In genomic region chr9:109887079-109887478, GRCh38 we compare ENCODE assay signal across 10 cellular contexts.
DNase-seq lines count a peak whose midpoint lies in the region; ATAC-seq and TF ChIP-seq lines count a peak whose summit lies in the region.
"Had no signal": no experiment of that assay in that cellular context is flagged by ENCODE, and none has a peak within 500 bp of the region (broad histone marks: within the 10 kb centered on the region; RNA-seq: fewer than 3 reads in every experiment).

No MANE protein-coding gene starts in this region.

- TF ChIP-seq CTCF in tibial nerve (IDR thresholded peaks at IDR 0.05) = no peak

- TF ChIP-seq EP300 in tibial nerve (IDR thresholded peaks at IDR 0.05) = no peak

- H3K4me3 ChIP-seq in tibial nerve = no peak overlapping the region
- H3K4me3 ChIP-seq: prostate gland, transverse colon had no signal

- no peak overlapping the region for H3K4me3 Mint-ChIP-seq in activated naive CD8-positive, alpha-beta T cell treated with anti-CD3 and anti-CD28 coated beads, Interleukin-2, amount 50 U/mL, for 24 hours

- no peak for TF ChIP-seq POLR2A in tibial nerve (IDR thresholded peaks at IDR 0.05)

- peak; percentile 22 for ATAC-seq in GM18499 (IDR thresholded peaks at IDR 0.05; ENCODE audit: insufficient read depth, unreplicated experiment)
- ATAC-seq in HG03135 (IDR thresholded peaks at IDR 0.05; ENCODE audit: unreplicated experiment) = peak; percentile 29
- ATAC-seq in activated naive CD8-positive, alpha-beta T cell treated with anti-CD3 and anti-CD28 coated beads, Interleukin-2, amount 50 U/mL, for 24 hours = peak; percentile 24
- ATAC-seq in sciatic nerve = no peak

- no peaks in the 10 kb centered on the region for H3K27me3 ChIP-seq in tibial nerve
- H3K27me3 ChIP-seq: transverse colon had no signal

- DNase-seq in activated naive CD8-positive, alpha-beta T cell treated with anti-CD3 and anti-CD28 coated beads, Interleukin-2, amount 50 U/mL, for 24 hours = no peak
- DNase-seq in kidney glomerular epithelial cell (lab: John Stamatoyannopoulos, UW) (peak; percentile 25), tibial nerve (ENCODE audit: low spot score in 2 of 2) (no peak), NCI-H446 (lab: John Stamatoyannopoulos, UW) (no peak), RPMI8226 (no peak), sciatic nerve (ENCODE audit: low spot score) (no peak)
- DNase-seq: transverse colon had no signal

- 48 to 50% methylated on average over 3 of the region's 3 CpGs for WGBS in tibial nerve, 2 donors

- peak overlapping the region; percentile 68 for H3K27ac Mint-ChIP-seq in activated naive CD8-positive, alpha-beta T cell treated with anti-CD3 and anti-CD28 coated beads, Interleukin-2, amount 50 U/mL, for 24 hours

- intact Hi-C loops in sciatic nerve (cut with DNase I) = no loop called here

- H3K27ac ChIP-seq in tibial nerve = no peak overlapping the region
- H3K27ac ChIP-seq: transverse colon had no signal

- no peaks in the 10 kb centered on the region for H3K36me3 ChIP-seq in tibial nerve
- H3K36me3 ChIP-seq: prostate gland, transverse colon had no signal

- peaks cover 0 to 19% (median 5%) of the 10 kb centered on the region in 4 donors for H3K4me1 ChIP-seq in tibial nerve
- H3K4me1 ChIP-seq: prostate gland had no signal

- H3K4me1 Mint-ChIP-seq in activated naive CD8-positive, alpha-beta T cell treated with anti-CD3 and anti-CD28 coated beads, Interleukin-2, amount 50 U/mL, for 24 hours = peaks cover 40% of the 10 kb centered on the region

- H3K9me3 ChIP-seq in tibial nerve = no peaks in the 10 kb centered on the region
- H3K9me3 ChIP-seq: prostate gland, transverse colon had no signal

- no peaks in the 10 kb centered on the region for H3K36me3 Mint-ChIP-seq in activated naive CD8-positive, alpha-beta T cell treated with anti-CD3 and anti-CD28 coated beads, Interleukin-2, amount 50 U/mL, for 24 hours (ENCODE audit: low read depth)

- peaks cover 4% of the 10 kb centered on the region for H3K9me3 Mint-ChIP-seq in activated naive CD8-positive, alpha-beta T cell treated with anti-CD3 and anti-CD28 coated beads, Interleukin-2, amount 50 U/mL, for 24 hours

- H3K27me3 Mint-ChIP-seq in activated naive CD8-positive, alpha-beta T cell treated with anti-CD3 and anti-CD28 coated beads, Interleukin-2, amount 50 U/mL, for 24 hours = no peaks in the 10 kb centered on the region
